Comparison of ENCODE assay signal across 1 cellular context in the genomic region with DNA sequence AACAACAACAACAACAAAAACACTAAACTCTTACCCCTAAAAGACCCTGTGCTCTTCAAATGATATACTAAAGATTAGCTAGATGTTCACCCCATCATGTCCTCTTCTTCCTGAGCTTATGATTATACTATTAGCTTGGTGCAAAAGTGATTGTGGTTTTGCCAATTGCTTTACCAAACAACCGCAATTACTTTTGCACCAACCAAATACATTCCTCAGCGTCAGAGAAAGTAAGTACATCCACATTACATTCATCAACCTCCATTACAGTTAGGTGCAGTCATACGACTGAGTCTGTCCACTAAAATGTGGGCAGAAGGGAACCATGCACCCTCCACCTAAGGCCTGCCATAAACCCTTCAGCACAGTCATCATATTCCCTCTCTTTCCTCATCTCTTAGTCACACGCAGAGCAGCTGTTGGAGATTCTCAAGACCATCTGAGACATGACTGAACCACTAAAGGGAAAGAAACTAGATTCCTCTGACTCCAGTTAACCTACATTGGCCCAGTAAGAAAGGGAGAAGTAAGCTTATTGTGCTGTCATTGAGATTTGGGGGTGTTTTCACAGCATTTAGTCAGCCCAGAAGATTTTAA.
TF ChIP-seq lines count a peak whose summit lies in the region.

No MANE protein-coding gene starts in this region.

TF ChIP-seq in SK-N-SH, 30 proteins besides CTCF, POLR2A, EP300 and RAD21 (continued from another document):
- TF ChIP-seq, protein P1, sequence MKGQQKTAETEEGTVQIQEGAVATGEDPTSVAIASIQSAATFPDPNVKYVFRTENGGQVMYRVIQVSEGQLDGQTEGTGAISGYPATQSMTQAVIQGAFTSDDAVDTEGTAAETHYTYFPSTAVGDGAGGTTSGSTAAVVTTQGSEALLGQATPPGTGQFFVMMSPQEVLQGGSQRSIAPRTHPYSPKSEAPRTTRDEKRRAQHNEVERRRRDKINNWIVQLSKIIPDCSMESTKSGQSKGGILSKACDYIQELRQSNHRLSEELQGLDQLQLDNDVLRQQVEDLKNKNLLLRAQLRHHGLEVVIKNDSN (IDR thresholded peaks at IDR 0.05; ENCODE audit: borderline replicate concordance, low read depth) = no peak
- TF ChIP-seq ELF1 (IDR thresholded peaks at IDR 0.05) = no peak
- no peak for TF ChIP-seq FOSL2 (IDR thresholded peaks at IDR 0.05; ENCODE audit: borderline replicate concordance, low read depth)
- TF ChIP-seq FOXM1 (IDR thresholded peaks at IDR 0.05; ENCODE audit: low read depth) = no peak
- TF ChIP-seq, protein P2, sequence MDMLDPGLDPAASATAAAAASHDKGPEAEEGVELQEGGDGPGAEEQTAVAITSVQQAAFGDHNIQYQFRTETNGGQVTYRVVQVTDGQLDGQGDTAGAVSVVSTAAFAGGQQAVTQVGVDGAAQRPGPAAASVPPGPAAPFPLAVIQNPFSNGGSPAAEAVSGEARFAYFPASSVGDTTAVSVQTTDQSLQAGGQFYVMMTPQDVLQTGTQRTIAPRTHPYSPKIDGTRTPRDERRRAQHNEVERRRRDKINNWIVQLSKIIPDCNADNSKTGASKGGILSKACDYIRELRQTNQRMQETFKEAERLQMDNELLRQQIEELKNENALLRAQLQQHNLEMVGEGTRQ (IDR thresholded peaks at IDR 0.05; ENCODE audit: borderline replicate concordance, low read depth, low read length) = no peak
- no peak for TF ChIP-seq RXRA (IDR thresholded peaks at IDR 0.05; ENCODE audit: borderline replicate concordance, low read depth)
- TF ChIP-seq MEF2A (IDR thresholded peaks at IDR 0.05; ENCODE audit: borderline replicate concordance, low read depth) = no peak
- TF ChIP-seq NRF1 (IDR thresholded peaks at IDR 0.05; ENCODE audit: low read depth, low read length) = no peak
- TF ChIP-seq EZH2phosphoT487 (IDR thresholded peaks at IDR 0.05; ENCODE audit: borderline replicate concordance, low read depth) = no peak
TF ChIP-seq in SK-N-SH: peak in this region for 0.
